In the genomic region with DNA sequence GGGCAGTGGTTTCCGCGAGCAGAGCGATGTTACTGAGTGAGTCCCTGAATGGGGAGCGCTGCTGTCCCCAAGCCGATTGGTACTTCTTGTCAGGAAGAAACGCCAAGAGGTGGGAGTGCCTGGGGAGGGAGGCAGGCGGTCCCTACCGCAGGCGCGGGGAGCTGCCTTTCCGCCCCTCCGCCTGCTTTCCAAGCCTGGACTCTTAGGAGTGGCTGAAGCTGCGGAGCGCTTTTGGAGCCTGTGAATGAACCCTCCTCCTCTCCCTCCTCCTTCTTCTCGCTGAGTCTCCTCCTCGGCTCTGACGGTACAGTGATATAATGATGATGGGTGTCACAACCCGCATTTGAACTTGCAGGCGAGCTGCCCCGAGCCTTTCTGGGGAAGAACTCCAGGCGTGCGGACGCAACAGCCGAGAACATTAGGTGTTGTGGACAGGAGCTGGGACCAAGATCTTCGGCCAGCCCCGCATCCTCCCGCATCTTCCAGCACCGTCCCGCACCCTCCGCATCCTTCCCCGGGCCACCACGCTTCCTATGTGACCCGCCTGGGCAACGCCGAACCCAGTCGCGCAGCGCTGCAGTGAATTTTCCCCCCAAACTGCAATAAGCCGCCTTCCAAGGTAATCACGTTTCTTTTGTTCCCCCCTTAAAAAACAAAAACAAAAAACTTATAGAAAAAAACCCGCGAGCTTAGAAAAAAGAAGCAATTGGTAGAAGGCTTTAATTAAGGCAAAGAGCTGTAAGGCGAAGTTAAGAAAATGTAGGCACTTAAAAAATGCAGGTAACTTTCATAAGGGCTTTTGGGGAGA, we compare ENCODE assay signal across 1 cellular context.
A peak's percentile ranks its signal among the peaks of the same experiment; 100 is the strongest.
TF ChIP-seq lines count a peak whose summit lies in the region.

TSS of gene VCAN (plus strand) at position 340 of the 808 bp plus-strand sequence. CDS start 11,775 bp downstream, outside the sequence.

TF ChIP-seq in HEK293, 187 proteins besides CTCF, POLR2A, EP300 and RAD21 (continued from another document):
- no peak for TF ChIP-seq ZSCAN5A (tag by site-specific recombination; IDR thresholded peaks at IDR 0.05)
- no peak for TF ChIP-seq ZNF558 (tag by site-specific recombination; IDR thresholded peaks at IDR 0.05)
- TF ChIP-seq ZNF701 (tag by site-specific recombination; IDR thresholded peaks at IDR 0.05) = no peak
- TF ChIP-seq ZNF274 (IDR thresholded peaks at IDR 0.05; ENCODE audit: low read length) = no peak
- no peak for TF ChIP-seq ZNF274 (tag by site-specific recombination; IDR thresholded peaks at IDR 0.05; ENCODE audit: borderline replicate concordance)
- no peak for TF ChIP-seq ZNF221 (tag by site-specific recombination; IDR thresholded peaks at IDR 0.05; ENCODE audit: borderline replicate concordance)
- no peak for TF ChIP-seq ZNF529 (tag by site-specific recombination; IDR thresholded peaks at IDR 0.05; ENCODE audit: insufficient replicate concordance)
- TF ChIP-seq MEIS1 (CRISPR knock-in tag; IDR thresholded peaks at IDR 0.05; ENCODE audit: borderline replicate concordance) = no peak
- no peak for TF ChIP-seq ZNF184 (tag by site-specific recombination; IDR thresholded peaks at IDR 0.05)
- TF ChIP-seq ZNF645 (tag by site-specific recombination; IDR thresholded peaks at IDR 0.05) = no peak
- TF ChIP-seq ZNF16 (tag by site-specific recombination; IDR thresholded peaks at IDR 0.05; ENCODE audit: low read depth) = no peak
- peak; percentile 50 for TF ChIP-seq KLF8 (tag by site-specific recombination; IDR thresholded peaks at IDR 0.05)
- no peak for TF ChIP-seq ZNF248 (tag by site-specific recombination; IDR thresholded peaks at IDR 0.05)
